ENCODE assay signal across 8 cellular contexts in genomic region chr9:113112706-113113510, GRCh38. TPM values are rescaled to one million over a fixed set of nuclear protein-coding genes. Genes with fewer than 3 reads are reported as not detected.
DNase-seq lines count a peak whose midpoint lies in the region; ATAC-seq and TF ChIP-seq lines count a peak whose summit lies in the region.
"Not testable (repeated sequence)": the region's sequence is repeated elsewhere in the genome, so short reads cannot be mapped to it uniquely, and the experiment has no call there.

No MANE protein-coding gene starts in this region.

- DNase-seq in GM23338 (ENCODE audit: low spot score); Peyer's patch; upper lobe of right lung: not testable (repeated sequence)
- DNase-seq in astrocyte of the cerebellum (ENCODE audit: low read depth) = peak; percentile 1
- peak; percentile 73 to 89 for DNase-seq in foreskin keratinocyte

- not testable (repeated sequence) for H3K9me3 Mint-ChIP-seq in GM23338, nephron

- not testable (repeated sequence) for H2AFZ ChIP-seq in GM23338

- not testable (repeated sequence) for H3K4me1 Mint-ChIP-seq in GM23338, nephron

- H3K36me3 Mint-ChIP-seq in GM23338 (ENCODE audit: low read depth); nephron (ENCODE audit: low read depth): not testable (repeated sequence)

- H3K27ac Mint-ChIP-seq in GM23338, nephron: not testable (repeated sequence)

- not testable (repeated sequence) for H3K79me2 ChIP-seq in GM23338 (replicated peaks; ENCODE audit: insufficient read depth)

- peak; percentile 51 for ATAC-seq in GM18505 (IDR thresholded peaks at IDR 0.05; ENCODE audit: unreplicated experiment)
- peak; percentile 82 for ATAC-seq in GM23338
- peak; percentile 58 for ATAC-seq in HG03520 (IDR thresholded peaks at IDR 0.05; ENCODE audit: unreplicated experiment)
- peak; percentile 68 for ATAC-seq in foreskin keratinocyte
- peak; percentile 88 for ATAC-seq in upper lobe of right lung

- in situ Hi-C loops in astrocyte of the cerebellum (cut with HindIII; ENCODE audit: low sequenced_read_pairs) = not testable (repeated sequence)

- not testable (repeated sequence) for H3K4me3 ChIP-seq in GM23338; Peyer's patch; astrocyte of the cerebellum (ENCODE audit: low read depth, low read length); upper lobe of right lung

- H3K36me3 ChIP-seq in GM23338 (ENCODE audit: insufficient read depth); Peyer's patch; upper lobe of right lung: not testable (repeated sequence)

- H4K20me1 ChIP-seq in GM23338 (replicated peaks; ENCODE audit: insufficient read depth) = not testable (repeated sequence)

- not testable (repeated sequence) for H3K4me2 ChIP-seq in GM23338

- H3K27me3 Mint-ChIP-seq in GM23338 (ENCODE audit: insufficient read depth, low read depth, poor library complexity); nephron (ENCODE audit: low read depth): not testable (repeated sequence)

- not testable (repeated sequence) for H3K9me3 ChIP-seq in Peyer's patch, upper lobe of right lung

- not testable (repeated sequence) for H3K4me1 ChIP-seq in GM23338 (ENCODE audit: insufficient read depth); Peyer's patch; foreskin keratinocyte; upper lobe of right lung

- H3K9me2 ChIP-seq in GM23338 (ENCODE audit: insufficient read depth) = not testable (repeated sequence)

- not testable (repeated sequence) for TF ChIP-seq POLR2A in GM18505 (IDR thresholded peaks at IDR 0.05; ENCODE audit: borderline replicate concordance, extremely low read depth, insufficient read depth, insufficient read length); Peyer's patch (IDR thresholded peaks at IDR 0.05)

- H3K4me3 Mint-ChIP-seq in GM23338, nephron: not testable (repeated sequence)

- intact Hi-C loops in upper lobe of right lung (cut with DNase I) = not testable (repeated sequence)

- not testable (repeated sequence) for H3F3A ChIP-seq in GM23338 (replicated peaks; ENCODE audit: low read depth)

- TF ChIP-seq CTCF in GM23338 (conservative IDR thresholded peaks at IDR 0.05; ENCODE audit: low read depth in 2 of 2) (peak; percentile 14 to 55; a peak in 2 of 4 replicates), Peyer's patch (IDR thresholded peaks at IDR 0.05) (peak in 5 of 6 experiments; percentile 26 to 76 (median 50)), foreskin keratinocyte (conservative IDR thresholded peaks at IDR 0.05) (peak; percentile 92), nephron (IDR thresholded peaks at IDR 0.05; ENCODE audit: unreplicated experiment in 3 of 3) (peak in 2 of 3 experiments; percentile 18 to 25), upper lobe of right lung (IDR thresholded peaks at IDR 0.05) (peak; percentile 31)
- TF ChIP-seq CTCF in astrocyte of the cerebellum (IDR thresholded peaks at IDR 0.05; ENCODE audit: low read depth, low read length, missing control alignments) = not testable (repeated sequence)

- H3K27me3 ChIP-seq in GM23338 (ENCODE audit: insufficient read depth) = 0 out of 2 replicates have a peak, but pooled peaks cover 10% of the 10 kb centered on the region
- not testable (repeated sequence) for H3K27me3 ChIP-seq in Peyer's patch, foreskin keratinocyte, upper lobe of right lung

- H3K27ac ChIP-seq in GM23338 (ENCODE audit: low read depth); Peyer's patch; foreskin keratinocyte; upper lobe of right lung: not testable (repeated sequence)

RNA-seq across cellular contexts. Expression of gene SLC31A2, which starts 37.9 kb away (rescaled TPM):
- 1.3 and 3.8 TPM in 2 replicates for total RNA-seq in GM23338 (2014; rRNA removed; shearing (Covaris generic))
- polyA plus RNA-seq in GM23338 (2016; fragmentation: Nextera tagmentation; extraction: Ambion mirVana) = 1.4 and 1.8 TPM in 2 replicates
- 100 to 1,000 TPM in 1 of 4 donors, 10 to 100 TPM in 3; 12.4 to 116 (median 56.2) TPM for total RNA-seq in Peyer's patch
- 57.3 and 71.2 TPM in 2 replicates for total RNA-seq in foreskin keratinocyte
- polyA plus RNA-seq in foreskin keratinocyte = 38.0 and 58.5 TPM in 2 replicates
- 46.9 TPM for total RNA-seq in upper lobe of right lung

RNA-seq across cellular contexts. Expression of gene ZFP37, which starts 56.4 kb away (rescaled TPM):
- total RNA-seq in GM23338 (2014; rRNA removed; shearing (Covaris generic)) = 5.0 and 5.6 TPM in 2 replicates
- polyA plus RNA-seq in GM23338 (2016; fragmentation: Nextera tagmentation; extraction: Ambion mirVana) (1.5 and 2.3 TPM in 2 replicates), foreskin keratinocyte (0.21 and 0.27 TPM in 2 replicates)
- total RNA-seq in Peyer's patch (1 to 10 TPM in 2 of 4 donors, under 1 TPM in 2; 0.53 to 3.3 (median 1.0) TPM), foreskin keratinocyte (1.0 and 1.2 TPM in 2 replicates), upper lobe of right lung (2.4 TPM)
